In the genomic region with DNA sequence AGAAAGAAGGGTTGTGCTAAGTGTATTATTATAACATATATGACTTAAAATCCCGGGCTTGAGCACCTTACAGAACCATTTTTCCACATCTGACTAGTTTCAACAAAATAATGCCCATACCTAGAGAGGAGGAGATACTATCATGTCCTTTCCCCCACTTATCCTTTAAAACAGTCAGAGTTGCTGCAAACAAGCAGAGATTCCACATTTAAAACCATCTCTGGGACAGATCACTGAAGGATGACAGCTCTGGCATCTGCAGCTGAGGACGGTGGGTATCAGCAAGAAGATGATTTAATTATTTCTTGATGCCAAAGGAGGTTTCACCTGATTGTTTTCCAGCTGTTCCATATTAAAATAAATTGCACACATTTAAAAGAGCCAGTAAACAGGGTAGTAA, we compare ENCODE assay signal across 33 cellular contexts.
"Had no signal": no experiment of that assay in that cellular context is flagged by ENCODE, and none has a peak within 500 bp of the region (broad histone marks: within the 10 kb centered on the region; RNA-seq: fewer than 3 reads in every experiment).

No MANE protein-coding gene starts in this region.

- H3K4me1 Mint-ChIP-seq: activated B cell treated with CpG ODN at 0.5 μM for 24 hours; activated CD4-positive, alpha-beta T cell treated with anti-CD3 and anti-CD28 coated beads for 36 hours; activated CD4-positive, alpha-beta T cell treated with anti-CD3 and anti-CD28 coated beads, Interleukin-2, amount 10 ng/mL, durations not matched to agents 24 days and 14 days; activated CD8-positive, alpha-beta memory T cell treated with anti-CD3 and anti-CD28 coated beads, Interleukin-2, amount 10 ng/mL, durations not matched to agents 7 days and 5 days; activated naive CD4-positive, alpha-beta T cell treated with anti-CD3 and anti-CD28 coated beads, Interleukin-2, amount 10 ng/mL, durations not matched to agents 7 days and 5 days; activated naive CD8-positive, alpha-beta T cell treated with anti-CD3 and anti-CD28 coated beads, Interleukin-2, amount 10 ng/mL, durations not matched to agents 7 days and 5 days; central memory CD8-positive, alpha-beta T cell had no signal

- H3K9me3 ChIP-seq: ascending aorta, esophagus muscularis mucosa, gastrocnemius medialis had no signal

- ATAC-seq: activated CD4-positive, alpha-beta T cell treated with anti-CD3 and anti-CD28 coated beads for 36 hours; activated CD8-positive, alpha-beta memory T cell treated with anti-CD3 and anti-CD28 coated beads, Interleukin-2, amount 10 ng/mL, durations not matched to agents 7 days and 5 days; activated CD8-positive, alpha-beta T cell treated with anti-CD3 and anti-CD28 coated beads, Interleukin-2, amount 10 ng/mL, durations not matched to agents 7 days and 5 days; activated naive CD4-positive, alpha-beta T cell treated with anti-CD3 and anti-CD28 coated beads, Interleukin-2, amount 50 U/mL, for 72 hours; gastrocnemius medialis; heart right ventricle had no signal

- H3K36me3 ChIP-seq: ascending aorta, brain microvascular endothelial cell, esophagus muscularis mucosa, gastrocnemius medialis, heart right ventricle, WERI-Rb-1 had no signal

- H3K9me3 Mint-ChIP-seq: activated CD4-positive, alpha-beta T cell treated with anti-CD3 and anti-CD28 coated beads, Interleukin-2, amount 10 ng/mL, durations not matched to agents 24 days and 14 days had no signal

- H3K4me3 Mint-ChIP-seq: activated B cell treated with CpG ODN at 0.5 μM for 24 hours; activated CD4-positive, alpha-beta memory T cell treated with anti-CD3 and anti-CD28 coated beads for 36 hours; activated CD4-positive, alpha-beta T cell treated with anti-CD3 and anti-CD28 coated beads for 36 hours; activated CD4-positive, alpha-beta T cell treated with anti-CD3 and anti-CD28 coated beads, Interleukin-2, amount 10 ng/mL, durations not matched to agents 24 days and 14 days; activated CD8-positive, alpha-beta memory T cell treated with anti-CD3 and anti-CD28 coated beads, Interleukin-2, amount 10 ng/mL, durations not matched to agents 7 days and 5 days; activated CD8-positive, alpha-beta T cell treated with anti-CD3 and anti-CD28 coated beads, Interleukin-2, amount 10 ng/mL, durations not matched to agents 7 days and 5 days; activated naive CD4-positive, alpha-beta T cell treated with anti-CD3 and anti-CD28 coated beads, Interleukin-2, amount 10 ng/mL, durations not matched to agents 7 days and 5 days; activated naive CD8-positive, alpha-beta T cell treated with anti-CD3 and anti-CD28 coated beads, Interleukin-2, amount 10 ng/mL, durations not matched to agents 7 days and 5 days; central memory CD8-positive, alpha-beta T cell; dendritic cell treated with granulocyte-macrophage colony-stimulating factor and Interleukin-4, amounts not matched to agents 40 ng/mL and 50 ng/mL, for 4 days; endodermal cell; T-helper 1 cell treated with Interleukin-12 subunit alpha and Interleukin-12 subunit beta and Interleukin-4 antibody, amounts not matched to agents 30 μg/mL and 1 μg/mL, for 36 hours had no signal

- H3K27me3 ChIP-seq: ascending aorta, brain microvascular endothelial cell, dorsolateral prefrontal cortex, esophagus muscularis mucosa, foreskin keratinocyte, gastrocnemius medialis, heart right ventricle, hepatocyte had no signal

- H3K4me1 ChIP-seq: ascending aorta, esophagus muscularis mucosa, foreskin keratinocyte, gastrocnemius medialis, heart right ventricle had no signal

- H3K4me3 ChIP-seq: ascending aorta, coronary artery, dorsolateral prefrontal cortex, esophagus muscularis mucosa, gastrocnemius medialis, heart right ventricle, hepatocyte had no signal

- H3K27me3 Mint-ChIP-seq: activated B cell treated with CpG ODN at 0.5 μM for 24 hours; activated CD4-positive, alpha-beta memory T cell treated with anti-CD3 and anti-CD28 coated beads for 36 hours; activated CD4-positive, alpha-beta T cell treated with anti-CD3 and anti-CD28 coated beads for 36 hours; activated CD4-positive, alpha-beta T cell treated with anti-CD3 and anti-CD28 coated beads, Interleukin-2, amount 10 ng/mL, durations not matched to agents 24 days and 14 days; activated CD8-positive, alpha-beta memory T cell treated with anti-CD3 and anti-CD28 coated beads, Interleukin-2, amount 10 ng/mL, durations not matched to agents 7 days and 5 days; activated naive CD4-positive, alpha-beta T cell treated with anti-CD3 and anti-CD28 coated beads, Interleukin-2, amount 10 ng/mL, durations not matched to agents 7 days and 5 days; activated naive CD8-positive, alpha-beta T cell treated with anti-CD3 and anti-CD28 coated beads, Interleukin-2, amount 10 ng/mL, durations not matched to agents 7 days and 5 days; central memory CD8-positive, alpha-beta T cell; dendritic cell treated with granulocyte-macrophage colony-stimulating factor and Interleukin-4, amounts not matched to agents 40 ng/mL and 50 ng/mL, for 4 days had no signal

- DNase-seq: activated B cell treated with CpG ODN at 0.5 μM for 24 hours; activated CD4-positive, alpha-beta memory T cell treated with anti-CD3 and anti-CD28 coated beads for 36 hours; activated CD4-positive, alpha-beta T cell treated with anti-CD3 and anti-CD28 coated beads for 36 hours; activated CD4-positive, alpha-beta T cell treated with anti-CD3 and anti-CD28 coated beads, Interleukin-2, amount 10 ng/mL, durations not matched to agents 24 days and 14 days; activated CD4-positive, CD25-positive, alpha-beta regulatory T cell treated with anti-CD3 and anti-CD28 coated beads, Interleukin-2, amount 50 U/mL, for 72 hours; activated CD8-positive, alpha-beta memory T cell treated with anti-CD3 and anti-CD28 coated beads, Interleukin-2, amount 10 ng/mL, durations not matched to agents 7 days and 5 days; activated CD8-positive, alpha-beta memory T cell treated with anti-CD3 and anti-CD28 coated beads, Interleukin-2, amount 50 U/mL, for 4 hours; activated CD8-positive, alpha-beta T cell treated with anti-CD3 and anti-CD28 coated beads, Interleukin-2, amount 10 ng/mL, durations not matched to agents 7 days and 5 days; activated gamma-delta T cell; activated naive CD4-positive, alpha-beta T cell; activated naive CD4-positive, alpha-beta T cell treated with anti-CD3 and anti-CD28 coated beads, Interleukin-2, amount 10 ng/mL, durations not matched to agents 7 days and 5 days; activated naive CD8-positive, alpha-beta T cell treated with anti-CD3 and anti-CD28 coated beads, Interleukin-2, amount 10 ng/mL, durations not matched to agents 7 days and 5 days; activated T-cell treated with anti-CD3 and anti-CD28 coated beads, Interleukin-2, amount 50 U/mL, for 1 hour; activated T-cell treated with anti-CD3 and anti-CD28 coated beads, Interleukin-2, amount 50 U/mL, for 48 hours; dorsolateral prefrontal cortex; effector memory CD4-positive, alpha-beta T cell; endodermal cell; erythroblast; gastrocnemius medialis; glutamatergic neuron; heart right ventricle; T1000; WERI-Rb-1 had no signal

- H3K27ac ChIP-seq: ascending aorta, brain microvascular endothelial cell, coronary artery, esophagus muscularis mucosa, foreskin keratinocyte, gastrocnemius medialis, heart right ventricle, hepatocyte, WERI-Rb-1 had no signal

- H3K36me3 Mint-ChIP-seq: activated CD4-positive, alpha-beta memory T cell treated with anti-CD3 and anti-CD28 coated beads for 36 hours; activated CD8-positive, alpha-beta memory T cell treated with anti-CD3 and anti-CD28 coated beads, Interleukin-2, amount 10 ng/mL, durations not matched to agents 7 days and 5 days; activated naive CD4-positive, alpha-beta T cell treated with anti-CD3 and anti-CD28 coated beads, Interleukin-2, amount 10 ng/mL, durations not matched to agents 7 days and 5 days; activated naive CD4-positive, alpha-beta T cell treated with anti-CD3 and anti-CD28 coated beads, Interleukin-2, amount 50 U/mL, for 72 hours; activated naive CD8-positive, alpha-beta T cell treated with anti-CD3 and anti-CD28 coated beads, Interleukin-2, amount 10 ng/mL, durations not matched to agents 7 days and 5 days had no signal

- H3K27ac Mint-ChIP-seq: activated B cell treated with CpG ODN at 0.5 μM for 24 hours; activated CD4-positive, alpha-beta memory T cell treated with anti-CD3 and anti-CD28 coated beads for 36 hours; activated CD4-positive, alpha-beta T cell treated with anti-CD3 and anti-CD28 coated beads for 36 hours; activated CD4-positive, alpha-beta T cell treated with anti-CD3 and anti-CD28 coated beads, Interleukin-2, amount 10 ng/mL, durations not matched to agents 24 days and 14 days; activated CD8-positive, alpha-beta memory T cell treated with anti-CD3 and anti-CD28 coated beads, Interleukin-2, amount 10 ng/mL, durations not matched to agents 7 days and 5 days; activated CD8-positive, alpha-beta T cell treated with anti-CD3 and anti-CD28 coated beads, Interleukin-2, amount 10 ng/mL, durations not matched to agents 7 days and 5 days; activated naive CD4-positive, alpha-beta T cell treated with anti-CD3 and anti-CD28 coated beads, Interleukin-2, amount 10 ng/mL, durations not matched to agents 7 days and 5 days; activated naive CD4-positive, alpha-beta T cell treated with anti-CD3 and anti-CD28 coated beads, Interleukin-2, amount 50 U/mL, for 72 hours; activated naive CD8-positive, alpha-beta T cell treated with anti-CD3 and anti-CD28 coated beads, Interleukin-2, amount 10 ng/mL, durations not matched to agents 7 days and 5 days; dendritic cell treated with granulocyte-macrophage colony-stimulating factor and Interleukin-4, amounts not matched to agents 40 ng/mL and 50 ng/mL, for 4 days; endodermal cell; T-helper 1 cell treated with Interleukin-12 subunit alpha and Interleukin-12 subunit beta and Interleukin-4 antibody, amounts not matched to agents 30 μg/mL and 1 μg/mL, for 36 hours had no signal
